In genomic region chr19:12092065-12092867, GRCh38 we compare ENCODE assay signal across 9 cellular contexts. TPM values are rescaled to one million over a fixed set of nuclear protein-coding genes. Genes with fewer than 3 reads are reported as not detected.
DNase-seq lines count a peak whose midpoint lies in the region; ATAC-seq and TF ChIP-seq lines count a peak whose summit lies in the region.
"Had no signal": no experiment of that assay in that cellular context is flagged by ENCODE, and none has a peak within 500 bp of the region (broad histone marks: within the 10 kb centered on the region; RNA-seq: fewer than 3 reads in every experiment).

No MANE protein-coding gene starts in this region.

- no peaks in the 10 kb centered on the region for H3K36me3 ChIP-seq in vagina

- no peak for TF ChIP-seq POLR2A in vagina (IDR thresholded peaks at IDR 0.05)

- H3K27me3 ChIP-seq in vagina, result no peaks in the 10 kb centered on the region

- H3K4me1 ChIP-seq in vagina, result peaks cover 12% of the 10 kb centered on the region

- H3K4me3 ChIP-seq in astrocyte of the cerebellum (ENCODE audit: low read depth, low read length) (peak overlapping the region; percentile 67), vagina (peak overlapping the region; percentile 51 to 73)

- peak; percentile 95 for DNase-seq in D341Med (ENCODE audit: low spot score)
- peak in 3 of 5 donors; percentile 15 to 66 (median 23) for DNase-seq in T-helper 1 cell
- peak; percentile 55 for DNase-seq in astrocyte of the cerebellum (ENCODE audit: low read depth)
- peak in 50 of 51 donors; percentile 3 to 81 (median 53) for DNase-seq in hypothalamus (lab: John Stamatoyannopoulos, UW)
- peak; percentile 66 for DNase-seq in pulmonary artery endothelial cell (ENCODE audit: low read depth, low spot score)
- DNase-seq in vagina (ENCODE audit: extremely low spot score in 2 of 2), result no peak

- TF ChIP-seq CTCF in astrocyte of the cerebellum (IDR thresholded peaks at IDR 0.05; ENCODE audit: low read depth, low read length, missing control alignments) (no peak), vagina (IDR thresholded peaks at IDR 0.05) (no peak)

- H3K9me3 ChIP-seq in vagina, result no peaks in the 10 kb centered on the region

- H3K27ac ChIP-seq in vagina, result peak overlapping the region; percentile 79

- ATAC-seq in HG02610 (IDR thresholded peaks at IDR 0.05; ENCODE audit: unreplicated experiment), result peak; percentile 75
- ATAC-seq in GM19324 (IDR thresholded peaks at IDR 0.05; ENCODE audit: low FRiP score, unreplicated experiment), result no peak

- intact Hi-C loops in vagina (cut with DNase I), result no loop called here

- in situ Hi-C loops in astrocyte of the cerebellum (cut with HindIII; ENCODE audit: low sequenced_read_pairs), result no loop called here

RNA-seq across cellular contexts. Expression of gene ZNF844, which starts 27.7 kb away (rescaled TPM):
- total RNA-seq in pulmonary artery endothelial cell (2.8 and 4.9 TPM in 2 replicates), vagina (7.4 TPM)
- total RNA-seq: NCI-H460 had no signal

RNA-seq across cellular contexts. Expression of gene ZNF878, which starts 39.5 kb away (rescaled TPM):
- 0.26 and 0.56 TPM in 2 replicates for total RNA-seq in pulmonary artery endothelial cell
- 0.49 TPM for total RNA-seq in vagina
- total RNA-seq: NCI-H460 had no signal

RNA-seq across cellular contexts. Expression of gene ZNF20, which starts 47.9 kb away (rescaled TPM):
- 2.7 and 3.7 TPM in 2 replicates for total RNA-seq in pulmonary artery endothelial cell
- 1.5 TPM for total RNA-seq in vagina

RNA-seq across cellular contexts. Expression of gene ZNF433, which starts 56.8 kb away (rescaled TPM):
- total RNA-seq in pulmonary artery endothelial cell (2.4 and 2.6 TPM in 2 replicates), vagina (3.7 TPM)
- total RNA-seq: NCI-H460 had no signal

Comparison
In these comparisons a context has a peak if more than half of its experiments do, and no peak if none do; other contexts are left out.
1. DNase-seq: peak in D341Med (single experiment), T-helper 1 cell (3 of 5), astrocyte of the cerebellum (single experiment), hypothalamus (50 of 51) and pulmonary artery endothelial cell (single experiment); none in vagina (0 of 2).